Comparison of ENCODE assay signal across 1 cellular context in the genomic region with DNA sequence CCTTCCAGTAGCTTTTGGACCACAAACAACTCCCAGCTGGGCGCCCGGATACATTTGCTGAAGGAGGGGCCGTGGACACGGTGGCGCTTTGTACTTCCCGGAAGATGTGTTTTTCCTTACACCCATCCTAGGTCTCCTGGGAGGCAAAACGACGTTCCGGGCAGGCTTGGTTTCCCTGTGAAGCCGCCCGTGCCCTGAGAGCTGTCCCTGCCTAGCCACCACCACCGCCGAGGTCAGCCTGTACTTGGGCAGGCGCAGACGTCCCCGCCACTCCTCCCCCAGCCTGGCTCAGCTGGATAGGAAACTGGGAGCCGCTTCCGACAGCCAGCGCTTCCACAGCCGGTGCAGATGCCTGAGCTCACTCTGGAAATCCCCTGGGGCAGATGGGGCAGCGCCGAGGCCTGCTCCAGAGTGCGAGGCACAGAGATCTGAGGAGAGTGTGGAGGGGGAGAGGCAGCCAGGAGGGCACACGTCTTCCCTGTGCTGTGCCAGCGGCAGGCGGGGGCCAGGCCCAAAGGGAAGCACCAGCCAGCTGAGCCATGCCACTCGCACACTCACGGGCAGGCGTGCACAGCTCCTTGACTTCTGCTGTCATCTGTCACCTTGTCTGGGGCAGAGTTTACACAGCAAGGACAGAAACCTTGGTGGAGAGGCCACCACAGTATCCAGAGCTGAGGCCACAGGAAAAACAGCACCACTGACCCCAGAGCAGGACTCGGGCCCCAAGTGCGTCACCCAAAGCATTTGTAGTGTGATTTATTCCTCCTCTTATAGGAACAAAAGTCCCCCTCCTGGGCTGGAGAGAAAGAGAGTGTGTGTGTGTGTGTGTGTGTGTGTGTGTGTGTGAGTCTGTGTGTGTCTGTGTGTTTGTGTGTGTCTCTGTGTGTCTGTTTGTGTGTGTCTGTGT.
A peak's percentile ranks its signal among the peaks of the same experiment; 100 is the strongest.
TF ChIP-seq lines count a peak whose summit lies in the region.

No MANE protein-coding gene starts in this region.

TF ChIP-seq in HepG2, 621 proteins besides CTCF, POLR2A, EP300 and RAD21 (continued from another document and continues in another):
- TF ChIP-seq, protein P1, sequence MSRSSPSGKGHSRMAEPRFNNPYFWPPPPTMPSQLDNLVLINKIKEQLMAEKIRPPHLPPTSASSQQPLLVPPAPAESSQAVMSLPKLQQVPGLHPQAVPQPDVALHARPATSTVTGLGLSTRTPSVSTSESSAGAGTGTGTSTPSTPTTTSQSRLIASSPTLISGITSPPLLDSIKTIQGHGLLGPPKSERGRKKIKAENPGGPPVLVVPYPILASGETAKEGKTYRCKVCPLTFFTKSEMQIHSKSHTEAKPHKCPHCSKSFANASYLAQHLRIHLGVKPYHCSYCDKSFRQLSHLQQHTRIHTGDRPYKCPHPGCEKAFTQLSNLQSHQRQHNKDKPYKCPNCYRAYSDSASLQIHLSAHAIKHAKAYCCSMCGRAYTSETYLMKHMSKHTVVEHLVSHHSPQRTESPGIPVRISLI (CRISPR knock-in tag; IDR thresholded peaks at IDR 0.05; ENCODE audit: borderline replicate concordance), result peak; percentile 29; the same call in 1 of the 2 replicates
- TF ChIP-seq ZNF263 (CRISPR knock-in tag; IDR thresholded peaks at IDR 0.05) (peak; percentile 78), HNF4G (IDR thresholded peaks at IDR 0.05; ENCODE audit: borderline replicate concordance, low read depth, low read length) (no peak), HNF4G (CRISPR knock-in tag; IDR thresholded peaks at IDR 0.05; ENCODE audit: borderline replicate concordance, low read depth) (peak; percentile 9; the same call in 1 of the 2 replicates), NFYC (CRISPR knock-in tag; IDR thresholded peaks at IDR 0.05) (no peak), DNMT1 (CRISPR knock-in tag; IDR thresholded peaks at IDR 0.05) (peak; percentile 95; the same call in 1 of the 2 replicates), NR2F1 (CRISPR knock-in tag; IDR thresholded peaks at IDR 0.05) (no peak), LCORL (IDR thresholded peaks at IDR 0.05) (no peak), LCORL (CRISPR knock-in tag; IDR thresholded peaks at IDR 0.05) (peak; percentile 97), NFIB (CRISPR knock-in tag; IDR thresholded peaks at IDR 0.05; ENCODE audit: borderline replicate concordance) (no peak), ZNF33B (CRISPR knock-in tag; IDR thresholded peaks at IDR 0.05) (0 out of 2 replicates have a peak, but pooled peaks have one; percentile 69), ZNF317 (CRISPR knock-in tag; IDR thresholded peaks at IDR 0.05) (peak; percentile 73; the same call in 1 of the 2 replicates), KDM5A (IDR thresholded peaks at IDR 0.05; ENCODE audit: borderline replicate concordance, low read length) (no peak), ATRX (CRISPR knock-in tag; IDR thresholded peaks at IDR 0.05; ENCODE audit: borderline replicate concordance) (no peak), SOX13 (IDR thresholded peaks at IDR 0.05) (no peak), SOX13 (CRISPR knock-in tag; conservative IDR thresholded peaks at IDR 0.05 in 1 of 2, IDR thresholded peaks at IDR 0.05 in 1 of 2) (no peak; a peak in 1 of 4 replicates), ZFP36L1 (CRISPR knock-in tag; IDR thresholded peaks at IDR 0.05) (no peak), TSC22D2 (CRISPR knock-in tag; IDR thresholded peaks at IDR 0.05; ENCODE audit: borderline replicate concordance) (0 out of 2 replicates have a peak, but pooled peaks have one; percentile 9), ZNF713 (CRISPR knock-in tag; IDR thresholded peaks at IDR 0.05) (no peak), SATB2 (CRISPR knock-in tag; IDR thresholded peaks at IDR 0.05) (no peak), PAF1 (CRISPR knock-in tag; IDR thresholded peaks at IDR 0.05) (0 out of 2 replicates have a peak, but pooled peaks have one; percentile 48), ZNF431 (CRISPR knock-in tag; IDR thresholded peaks at IDR 0.05; ENCODE audit: borderline replicate concordance, low read depth) (0 out of 2 replicates have a peak, but pooled peaks have one; percentile 45), KAT8 (CRISPR knock-in tag; IDR thresholded peaks at IDR 0.05) (peak; percentile 55; the same call in 1 of the 2 replicates), CHCHD3 (CRISPR knock-in tag; IDR thresholded peaks at IDR 0.05) (no peak), ZNF121 (CRISPR knock-in tag; IDR thresholded peaks at IDR 0.05) (no peak), PHF5A (CRISPR knock-in tag; IDR thresholded peaks at IDR 0.05; ENCODE audit: low read depth, unreplicated experiment) (no peak), ZNF790 (CRISPR knock-in tag; IDR thresholded peaks at IDR 0.05; ENCODE audit: borderline replicate concordance) (no peak; the same call in 1 of the 2 replicates), SAP130 (CRISPR knock-in tag; IDR thresholded peaks at IDR 0.05; ENCODE audit: low read depth) (peak; percentile 93), ZNF224 (CRISPR knock-in tag; IDR thresholded peaks at IDR 0.05) (peak; percentile 55; the same call in 1 of the 2 replicates), FOXM1 (CRISPR knock-in tag; IDR thresholded peaks at IDR 0.05) (no peak), PRMT3 (CRISPR knock-in tag; IDR thresholded peaks at IDR 0.05; ENCODE audit: borderline replicate concordance, low read depth) (no peak), ZNF672 (CRISPR knock-in tag; IDR thresholded peaks at IDR 0.05) (no peak), CREB1 (IDR thresholded peaks at IDR 0.05) (no peak), CREB1 (CRISPR knock-in tag; IDR thresholded peaks at IDR 0.05) (no peak), ZNF678 (CRISPR knock-in tag; IDR thresholded peaks at IDR 0.05) (no peak)
- TF ChIP-seq, protein P2, sequence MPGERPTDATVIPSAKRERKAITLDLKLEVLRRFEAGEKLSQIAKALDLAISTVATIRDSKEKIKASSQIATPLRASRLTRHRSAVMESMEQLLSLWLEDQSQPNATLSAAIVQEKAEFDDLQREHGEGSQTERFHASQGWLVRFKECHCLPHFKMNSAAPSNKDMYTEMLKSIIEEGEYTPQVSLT (CRISPR knock-in tag; IDR thresholded peaks at IDR 0.05; ENCODE audit: borderline replicate concordance, low read depth), result no peak; the same call in 1 of the 2 replicates
- TF ChIP-seq, protein P3, sequence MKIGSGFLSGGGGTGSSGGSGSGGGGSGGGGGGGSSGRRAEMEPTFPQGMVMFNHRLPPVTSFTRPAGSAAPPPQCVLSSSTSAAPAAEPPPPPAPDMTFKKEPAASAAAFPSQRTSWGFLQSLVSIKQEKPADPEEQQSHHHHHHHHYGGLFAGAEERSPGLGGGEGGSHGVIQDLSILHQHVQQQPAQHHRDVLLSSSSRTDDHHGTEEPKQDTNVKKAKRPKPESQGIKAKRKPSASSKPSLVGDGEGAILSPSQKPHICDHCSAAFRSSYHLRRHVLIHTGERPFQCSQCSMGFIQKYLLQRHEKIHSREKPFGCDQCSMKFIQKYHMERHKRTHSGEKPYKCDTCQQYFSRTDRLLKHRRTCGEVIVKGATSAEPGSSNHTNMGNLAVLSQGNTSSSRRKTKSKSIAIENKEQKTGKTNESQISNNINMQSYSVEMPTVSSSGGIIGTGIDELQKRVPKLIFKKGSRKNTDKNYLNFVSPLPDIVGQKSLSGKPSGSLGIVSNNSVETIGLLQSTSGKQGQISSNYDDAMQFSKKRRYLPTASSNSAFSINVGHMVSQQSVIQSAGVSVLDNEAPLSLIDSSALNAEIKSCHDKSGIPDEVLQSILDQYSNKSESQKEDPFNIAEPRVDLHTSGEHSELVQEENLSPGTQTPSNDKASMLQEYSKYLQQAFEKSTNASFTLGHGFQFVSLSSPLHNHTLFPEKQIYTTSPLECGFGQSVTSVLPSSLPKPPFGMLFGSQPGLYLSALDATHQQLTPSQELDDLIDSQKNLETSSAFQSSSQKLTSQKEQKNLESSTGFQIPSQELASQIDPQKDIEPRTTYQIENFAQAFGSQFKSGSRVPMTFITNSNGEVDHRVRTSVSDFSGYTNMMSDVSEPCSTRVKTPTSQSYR (CRISPR knock-in tag; IDR thresholded peaks at IDR 0.05; ENCODE audit: borderline replicate concordance), result peak; percentile 83
- TF ChIP-seq, protein P4, sequence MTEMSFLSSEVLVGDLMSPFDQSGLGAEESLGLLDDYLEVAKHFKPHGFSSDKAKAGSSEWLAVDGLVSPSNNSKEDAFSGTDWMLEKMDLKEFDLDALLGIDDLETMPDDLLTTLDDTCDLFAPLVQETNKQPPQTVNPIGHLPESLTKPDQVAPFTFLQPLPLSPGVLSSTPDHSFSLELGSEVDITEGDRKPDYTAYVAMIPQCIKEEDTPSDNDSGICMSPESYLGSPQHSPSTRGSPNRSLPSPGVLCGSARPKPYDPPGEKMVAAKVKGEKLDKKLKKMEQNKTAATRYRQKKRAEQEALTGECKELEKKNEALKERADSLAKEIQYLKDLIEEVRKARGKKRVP (CRISPR knock-in tag; IDR thresholded peaks at IDR 0.05), result no peak
- TF ChIP-seq, protein P5, sequence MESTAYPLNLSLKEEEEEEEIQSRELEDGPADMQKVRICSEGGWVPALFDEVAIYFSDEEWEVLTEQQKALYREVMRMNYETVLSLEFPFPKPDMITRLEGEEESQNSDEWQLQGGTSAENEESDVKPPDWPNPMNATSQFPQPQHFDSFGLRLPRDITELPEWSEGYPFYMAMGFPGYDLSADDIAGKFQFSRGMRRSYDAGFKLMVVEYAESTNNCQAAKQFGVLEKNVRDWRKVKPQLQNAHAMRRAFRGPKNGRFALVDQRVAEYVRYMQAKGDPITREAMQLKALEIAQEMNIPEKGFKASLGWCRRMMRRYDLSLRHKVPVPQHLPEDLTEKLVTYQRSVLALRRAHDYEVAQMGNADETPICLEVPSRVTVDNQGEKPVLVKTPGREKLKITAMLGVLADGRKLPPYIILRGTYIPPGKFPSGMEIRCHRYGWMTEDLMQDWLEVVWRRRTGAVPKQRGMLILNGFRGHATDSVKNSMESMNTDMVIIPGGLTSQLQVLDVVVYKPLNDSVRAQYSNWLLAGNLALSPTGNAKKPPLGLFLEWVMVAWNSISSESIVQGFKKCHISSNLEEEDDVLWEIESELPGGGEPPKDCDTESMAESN (CRISPR knock-in tag; conservative IDR thresholded peaks at IDR 0.05), result peak; percentile 86
- TF ChIP-seq, protein P6, sequence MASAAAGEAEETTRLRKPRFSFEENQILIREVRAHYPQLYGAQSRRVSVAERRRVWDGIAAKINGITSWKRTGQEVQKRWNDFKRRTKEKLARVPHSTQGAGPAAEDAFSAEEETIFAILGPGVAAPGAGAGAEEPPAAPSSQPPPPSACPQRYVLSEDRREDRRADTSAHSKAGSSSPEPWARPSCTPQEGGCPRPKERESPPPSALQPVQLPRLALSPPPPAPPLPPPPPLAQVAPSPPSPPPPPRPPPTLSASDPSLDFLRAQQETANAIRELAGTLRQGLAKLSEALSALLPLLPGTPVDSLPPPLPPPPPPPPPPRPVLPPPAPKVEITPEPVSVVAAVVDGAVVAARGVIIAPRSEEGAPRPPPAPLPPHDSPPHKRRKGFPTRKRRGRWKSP (CRISPR knock-in tag; IDR thresholded peaks at IDR 0.05), result peak; percentile 58; the same call in 1 of the 2 replicates
- TF ChIP-seq, protein P7, sequence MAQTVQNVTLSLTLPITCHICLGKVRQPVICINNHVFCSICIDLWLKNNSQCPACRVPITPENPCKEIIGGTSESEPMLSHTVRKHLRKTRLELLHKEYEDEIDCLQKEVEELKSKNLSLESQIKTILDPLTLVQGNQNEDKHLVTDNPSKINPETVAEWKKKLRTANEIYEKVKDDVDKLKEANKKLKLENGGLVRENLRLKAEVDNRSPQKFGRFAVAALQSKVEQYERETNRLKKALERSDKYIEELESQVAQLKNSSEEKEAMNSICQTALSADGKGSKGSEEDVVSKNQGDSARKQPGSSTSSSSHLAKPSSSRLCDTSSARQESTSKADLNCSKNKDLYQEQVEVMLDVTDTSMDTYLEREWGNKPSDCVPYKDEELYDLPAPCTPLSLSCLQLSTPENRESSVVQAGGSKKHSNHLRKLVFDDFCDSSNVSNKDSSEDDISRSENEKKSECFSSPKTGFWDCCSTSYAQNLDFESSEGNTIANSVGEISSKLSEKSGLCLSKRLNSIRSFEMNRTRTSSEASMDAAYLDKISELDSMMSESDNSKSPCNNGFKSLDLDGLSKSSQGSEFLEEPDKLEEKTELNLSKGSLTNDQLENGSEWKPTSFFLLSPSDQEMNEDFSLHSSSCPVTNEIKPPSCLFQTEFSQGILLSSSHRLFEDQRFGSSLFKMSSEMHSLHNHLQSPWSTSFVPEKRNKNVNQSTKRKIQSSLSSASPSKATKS (CRISPR knock-in tag; IDR thresholded peaks at IDR 0.05), result no peak
- TF ChIP-seq, protein P8, sequence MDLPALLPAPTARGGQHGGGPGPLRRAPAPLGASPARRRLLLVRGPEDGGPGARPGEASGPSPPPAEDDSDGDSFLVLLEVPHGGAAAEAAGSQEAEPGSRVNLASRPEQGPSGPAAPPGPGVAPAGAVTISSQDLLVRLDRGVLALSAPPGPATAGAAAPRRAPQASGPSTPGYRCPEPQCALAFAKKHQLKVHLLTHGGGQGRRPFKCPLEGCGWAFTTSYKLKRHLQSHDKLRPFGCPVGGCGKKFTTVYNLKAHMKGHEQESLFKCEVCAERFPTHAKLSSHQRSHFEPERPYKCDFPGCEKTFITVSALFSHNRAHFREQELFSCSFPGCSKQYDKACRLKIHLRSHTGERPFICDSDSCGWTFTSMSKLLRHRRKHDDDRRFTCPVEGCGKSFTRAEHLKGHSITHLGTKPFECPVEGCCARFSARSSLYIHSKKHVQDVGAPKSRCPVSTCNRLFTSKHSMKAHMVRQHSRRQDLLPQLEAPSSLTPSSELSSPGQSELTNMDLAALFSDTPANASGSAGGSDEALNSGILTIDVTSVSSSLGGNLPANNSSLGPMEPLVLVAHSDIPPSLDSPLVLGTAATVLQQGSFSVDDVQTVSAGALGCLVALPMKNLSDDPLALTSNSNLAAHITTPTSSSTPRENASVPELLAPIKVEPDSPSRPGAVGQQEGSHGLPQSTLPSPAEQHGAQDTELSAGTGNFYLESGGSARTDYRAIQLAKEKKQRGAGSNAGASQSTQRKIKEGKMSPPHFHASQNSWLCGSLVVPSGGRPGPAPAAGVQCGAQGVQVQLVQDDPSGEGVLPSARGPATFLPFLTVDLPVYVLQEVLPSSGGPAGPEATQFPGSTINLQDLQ (CRISPR knock-in tag; IDR thresholded peaks at IDR 0.05), result no peak
- TF ChIP-seq, protein P9, sequence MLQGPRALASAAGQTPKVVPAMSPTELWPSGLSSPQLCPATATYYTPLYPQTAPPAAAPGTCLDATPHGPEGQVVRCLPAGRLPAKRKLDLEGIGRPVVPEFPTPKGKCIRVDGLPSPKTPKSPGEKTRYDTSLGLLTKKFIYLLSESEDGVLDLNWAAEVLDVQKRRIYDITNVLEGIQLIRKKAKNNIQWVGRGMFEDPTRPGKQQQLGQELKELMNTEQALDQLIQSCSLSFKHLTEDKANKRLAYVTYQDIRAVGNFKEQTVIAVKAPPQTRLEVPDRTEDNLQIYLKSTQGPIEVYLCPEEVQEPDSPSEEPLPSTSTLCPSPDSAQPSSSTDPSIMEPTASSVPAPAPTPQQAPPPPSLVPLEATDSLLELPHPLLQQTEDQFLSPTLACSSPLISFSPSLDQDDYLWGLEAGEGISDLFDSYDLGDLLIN (CRISPR knock-in tag; IDR thresholded peaks at IDR 0.05; ENCODE audit: borderline replicate concordance), result no peak
